18 cellular contexts compared by ENCODE assay signal in the genomic region with DNA sequence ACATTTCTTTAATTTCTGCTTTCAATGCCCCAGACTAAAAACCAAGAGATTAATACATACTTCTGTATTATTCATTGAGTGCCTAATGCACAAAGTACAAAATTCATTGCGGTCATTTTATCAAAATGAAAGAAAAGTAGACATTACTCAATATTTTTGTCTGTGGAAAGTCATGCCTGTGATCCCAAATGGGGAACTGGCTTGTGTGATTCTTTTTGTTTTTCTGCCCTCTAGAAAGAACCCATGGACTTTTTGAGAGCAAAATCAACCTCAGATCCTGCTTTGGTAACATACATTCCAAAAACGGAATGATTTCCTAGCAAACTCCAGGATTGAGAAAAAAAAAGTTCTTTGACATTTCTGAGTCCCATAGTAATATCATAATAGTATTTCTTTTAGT.
DNase-seq lines count a peak whose midpoint lies in the region; ATAC-seq, FAIRE-seq and TF ChIP-seq lines count a peak whose summit lies in the region.
"Had no signal": no experiment of that assay in that cellular context is flagged by ENCODE, and none has a peak within 500 bp of the region (broad histone marks: within the 10 kb centered on the region; RNA-seq: fewer than 3 reads in every experiment).

No MANE protein-coding gene starts in this region.

- H3K9me3 ChIP-seq in astrocyte (ENCODE audit: insufficient read depth, low read depth, low read length): no peaks in the 10 kb centered on the region
- no peaks in the 10 kb centered on the region for H3K9me3 ChIP-seq in mesenchymal stem cell (ENCODE audit: control insufficient read depth, low read length)
- H3K9me3 ChIP-seq in thoracic aorta: no peaks in the 10 kb centered on the region

- no peak for ATAC-seq in thoracic aorta (ENCODE audit: insufficient number of reproducible peaks, low FRiP score, low read depth)
- ATAC-seq in HG03159 (IDR thresholded peaks at IDR 0.05; ENCODE audit: unreplicated experiment): no peak
- ATAC-seq in HG03521 (IDR thresholded peaks at IDR 0.05; ENCODE audit: unreplicated experiment): no peak
- no peak for ATAC-seq in stimulated activated effector memory CD8-positive, alpha-beta T cell treated with anti-CD3 and anti-CD28 coated beads, Interleukin-12 subunit alpha, Interleukin-12 subunit beta, amount 100 ng/mL, for 72 hours

- H3K4ac ChIP-seq in mesenchymal stem cell (ENCODE audit: low read depth in 1 of 2, low read length in 2 of 2): no peak overlapping the region

- no peaks in the 10 kb centered on the region for H3K9me3 Mint-ChIP-seq in astrocyte (ENCODE audit: unreplicated experiment)
- no peaks in the 10 kb centered on the region for H3K9me3 Mint-ChIP-seq in stimulated activated effector memory CD8-positive, alpha-beta T cell treated with anti-CD3 and anti-CD28 coated beads, Interleukin-12 subunit alpha, Interleukin-12 subunit beta, amount 100 ng/mL, for 72 hours

- H3K79me1 ChIP-seq in mesenchymal stem cell (replicated peaks; ENCODE audit: low read length, poor library complexity, severe bottlenecking): no peaks in the 10 kb centered on the region

- H3K4me1 ChIP-seq in astrocyte (ENCODE audit: insufficient read depth, low read length): no peaks in the 10 kb centered on the region
- no peaks in the 10 kb centered on the region for H3K4me1 ChIP-seq in mesenchymal stem cell (ENCODE audit: control insufficient read depth, insufficient read depth, low read depth, low read length)
- no peaks in the 10 kb centered on the region for H3K4me1 ChIP-seq in thoracic aorta (ENCODE audit: control insufficient read depth in 1 of 2, low read depth in 2 of 2)

- no peak overlapping the region for H3K23ac ChIP-seq in mesenchymal stem cell (ENCODE audit: low read length in 2 of 2)

- H3K9ac ChIP-seq in astrocyte (ENCODE audit: low read length) (peak overlapping the region; percentile 67), mesenchymal stem cell (ENCODE audit: low read length) (peak overlapping the region; percentile 12)

- H3K4me1 Mint-ChIP-seq in astrocyte (ENCODE audit: low read depth, unreplicated experiment): peaks cover 7% of the 10 kb centered on the region
- no peaks in the 10 kb centered on the region for H3K4me1 Mint-ChIP-seq in stimulated activated effector memory CD8-positive, alpha-beta T cell treated with anti-CD3 and anti-CD28 coated beads, Interleukin-12 subunit alpha, Interleukin-12 subunit beta, amount 100 ng/mL, for 72 hours
- H3K4me1 Mint-ChIP-seq: CD4-positive, CD25-positive, alpha-beta regulatory T cell had no signal

- H3K4me2 ChIP-seq in astrocyte (ENCODE audit: low read length) (peak overlapping the region; percentile 23), mesenchymal stem cell (ENCODE audit: low read length, poor library complexity, severe bottlenecking) (no peak overlapping the region)

- H3K27me3 ChIP-seq in astrocyte (ENCODE audit: insufficient read depth, low read length): no peaks in the 10 kb centered on the region
- H3K27me3 ChIP-seq in mesenchymal stem cell (ENCODE audit: control insufficient read depth in 1 of 2, insufficient read depth in 1 of 2, low read length in 2 of 2): no peaks in the 10 kb centered on the region
- no peaks in the 10 kb centered on the region for H3K27me3 ChIP-seq in thoracic aorta (replicated peaks; ENCODE audit: insufficient read depth)

- no peak overlapping the region for H2AK5ac ChIP-seq in mesenchymal stem cell (ENCODE audit: low read length, severe bottlenecking)

- H2BK5ac ChIP-seq in mesenchymal stem cell (ENCODE audit: low read depth, low read length, poor library complexity, severe bottlenecking): no peak overlapping the region

- no peak overlapping the region for H3K14ac ChIP-seq in mesenchymal stem cell (ENCODE audit: low read length in 2 of 2)

- H3K36me3 Mint-ChIP-seq in astrocyte (ENCODE audit: low read depth, unreplicated experiment): no peaks in the 10 kb centered on the region
- no peaks in the 10 kb centered on the region for H3K36me3 Mint-ChIP-seq in stimulated activated effector memory CD8-positive, alpha-beta T cell treated with anti-CD3 and anti-CD28 coated beads, Interleukin-12 subunit alpha, Interleukin-12 subunit beta, amount 100 ng/mL, for 72 hours
- H3K36me3 Mint-ChIP-seq: CD4-positive, CD25-positive, alpha-beta regulatory T cell had no signal

- no peak overlapping the region for H2BK120ac ChIP-seq in mesenchymal stem cell (ENCODE audit: low read depth, low read length)

- H3K27ac ChIP-seq in astrocyte (ENCODE audit: low read depth, low read length): peak overlapping the region; percentile 62
- no peak overlapping the region for H3K27ac ChIP-seq in mesenchymal stem cell (ENCODE audit: low read length, poor library complexity, severe bottlenecking)
- no peak overlapping the region for H3K27ac ChIP-seq in thoracic aorta
- H3K27ac ChIP-seq: RWPE1 had no signal

- H2BK12ac ChIP-seq in mesenchymal stem cell (ENCODE audit: low read length in 2 of 2): no peak overlapping the region

- H3K18ac ChIP-seq in mesenchymal stem cell (ENCODE audit: low read depth in 1 of 2, low read length in 2 of 2): no peak overlapping the region

- H3K79me2 ChIP-seq in astrocyte (ENCODE audit: insufficient read depth, low read length): no peaks in the 10 kb centered on the region

- 100% methylated on average over 1 of the region's 2 CpGs for WGBS in mesenchymal stem cell

- H4K20me1 ChIP-seq in astrocyte (ENCODE audit: insufficient read depth, low read length): no peaks in the 10 kb centered on the region

- H2AFZ ChIP-seq in astrocyte (ENCODE audit: low read depth, low read length) (no peak overlapping the region), mesenchymal stem cell (ENCODE audit: low read depth, low read length) (no peak overlapping the region)

- TF ChIP-seq CTCF in astrocyte (IDR thresholded peaks at IDR 0.05; ENCODE audit: insufficient read depth, low read depth, low read length) (no peak), choroid plexus epithelial cell (conservative IDR thresholded peaks at IDR 0.05; ENCODE audit: low read depth, low read length) (no peak), thoracic aorta (IDR thresholded peaks at IDR 0.05) (no peak)

- H3K4me3 ChIP-seq in astrocyte (ENCODE audit: insufficient read depth, low read depth, low read length): no peak overlapping the region
- no peak overlapping the region for H3K4me3 ChIP-seq in choroid plexus epithelial cell (ENCODE audit: low read depth, low read length)
- H3K4me3 ChIP-seq in mesenchymal stem cell (ENCODE audit: insufficient read depth in 1 of 2, low read depth in 1 of 2, low read length in 2 of 2): no peak overlapping the region
- H3K4me3 ChIP-seq in thoracic aorta: peak overlapping the region; percentile 7

- no peak overlapping the region for H3K27ac Mint-ChIP-seq in astrocyte (ENCODE audit: unreplicated experiment)
- H3K27ac Mint-ChIP-seq in stimulated activated effector memory CD8-positive, alpha-beta T cell treated with anti-CD3 and anti-CD28 coated beads, Interleukin-12 subunit alpha, Interleukin-12 subunit beta, amount 100 ng/mL, for 72 hours: no peak overlapping the region
- H3K27ac Mint-ChIP-seq: CD4-positive, CD25-positive, alpha-beta regulatory T cell had no signal

- H3K36me3 ChIP-seq in astrocyte (ENCODE audit: insufficient read depth, low read length): no peaks in the 10 kb centered on the region
- H3K36me3 ChIP-seq in mesenchymal stem cell (ENCODE audit: control insufficient read depth in 1 of 2, insufficient read depth in 2 of 2, low read depth in 1 of 2, low read length in 2 of 2): no peaks in the 10 kb centered on the region
- H3K36me3 ChIP-seq in thoracic aorta: no peaks in the 10 kb centered on the region

- FAIRE-seq in astrocyte (lab: Jason Lieb, UNC): peak; percentile 65

- H3K27me3 Mint-ChIP-seq in astrocyte (ENCODE audit: low read depth, unreplicated experiment): no peaks in the 10 kb centered on the region
- H3K27me3 Mint-ChIP-seq: CD4-positive, CD25-positive, alpha-beta regulatory T cell had no signal

- H2BK15ac ChIP-seq in mesenchymal stem cell (ENCODE audit: low read depth, poor library complexity, severe bottlenecking): no peak overlapping the region

- no peak overlapping the region for H3K4me3 Mint-ChIP-seq in astrocyte (ENCODE audit: unreplicated experiment)
- H3K4me3 Mint-ChIP-seq in stimulated activated effector memory CD8-positive, alpha-beta T cell treated with anti-CD3 and anti-CD28 coated beads, Interleukin-12 subunit alpha, Interleukin-12 subunit beta, amount 100 ng/mL, for 72 hours: no peak overlapping the region
- H3K4me3 Mint-ChIP-seq: CD4-positive, CD25-positive, alpha-beta regulatory T cell had no signal

- DNase-seq in astrocyte (ENCODE audit: low read depth) (peak; percentile 22), choroid plexus epithelial cell (ENCODE audit: low read depth) (peak; percentile 42), mesenchymal stem cell (no peak), thoracic aorta (ENCODE audit: low spot score) (no peak)
- no peak for DNase-seq in stimulated activated effector memory CD8-positive, alpha-beta T cell treated with anti-CD3 and anti-CD28 coated beads, Interleukin-12 subunit alpha, Interleukin-12 subunit beta, amount 100 ng/mL, for 72 hours (ENCODE audit: low spot score in 2 of 2)
- DNase-seq: CD4-positive, CD25-positive, alpha-beta regulatory T cell; DMS 273 treated with DMSO at 0.1 percent for 48 hours; DMS79 treated with DMSO at 0.1 percent for 48 hours; H7; KBM-7; MM.1S; NCI-H1092; NCI-H1436; NCI-H187 treated with DMSO at 0.1 percent for 48 hours; SHP77 treated with DMSO at 0.1 percent for 48 hours had no signal

- no peak overlapping the region for H4K8ac ChIP-seq in mesenchymal stem cell (ENCODE audit: low read length)

- H4K91ac ChIP-seq in mesenchymal stem cell (ENCODE audit: low read length): no peak overlapping the region

Comparison
In these comparisons a context has a peak if more than half of its experiments do, and no peak if none do; other contexts are left out.
1. DNase-seq: peak in astrocyte (single experiment) and choroid plexus epithelial cell (single experiment); none in mesenchymal stem cell (single experiment), thoracic aorta (single experiment) and stimulated activated effector memory CD8-positive, alpha-beta T cell treated with anti-CD3 and anti-CD28 coated beads, Interleukin-12 subunit alpha, Interleukin-12 subunit beta, amount 100 ng/mL, for 72 hours (0 of 2).